Comparison of ENCODE assay signal across 8 cellular contexts in genomic region chr5:112604741-112605390, GRCh38.
A peak's percentile ranks its signal among the peaks of the same experiment; 100 is the strongest.
DNase-seq lines count a peak whose midpoint lies in the region; ATAC-seq and TF ChIP-seq lines count a peak whose summit lies in the region.

No MANE protein-coding gene starts in this region.

- ATAC-seq in GM18520 (IDR thresholded peaks at IDR 0.05; ENCODE audit: unreplicated experiment) (peak; percentile 61), HG03025 (IDR thresholded peaks at IDR 0.05; ENCODE audit: low FRiP score, unreplicated experiment) (peak; percentile 75), left lobe of liver (peak; percentile 85), HG02938 (IDR thresholded peaks at IDR 0.05; ENCODE audit: unreplicated experiment) (no peak)

- WGBS in spleen, 5 donors, result 38 to 47% (median 41%) methylated on average over 2 of the region's 2 CpGs

- TF ChIP-seq POLR2A in spleen (IDR thresholded peaks at IDR 0.05), result no peak

- intact Hi-C loops in spleen (cut with DNase I; ENCODE audit: low total_unique reads), result no loop called here

- DNase-seq in RKO (ENCODE audit: low spot score), result peak; percentile 48
- DNase-seq in left lobe of liver (ENCODE audit: low spot score), result no peak
- DNase-seq in DMS153 treated with DMSO at 0.1 percent for 48 hours (lab: John Stamatoyannopoulos, UW; ENCODE audit: unreplicated experiment), result no peak
- DNase-seq in cerebellar cortex (ENCODE audit: low spot score), result no peak
- DNase-seq in spleen, result no peak

- TF ChIP-seq CTCF in spleen (IDR thresholded peaks at IDR 0.05 in 8 of 11, conservative IDR thresholded peaks at IDR 0.05 in 3 of 11), result peak in 3 of 11 experiments; percentile 6 to 31 (median 17)

- peaks cover 0 to 10% (median 0%) of the 10 kb centered on the region in 6 donors for H3K4me1 ChIP-seq in spleen

- no peak overlapping the region for H3K4me3 ChIP-seq in spleen

- H3K9me3 ChIP-seq in spleen, result no peaks in the 10 kb centered on the region

- no peaks in the 10 kb centered on the region for H3K27me3 ChIP-seq in spleen (replicated peaks in 1 of 7)

- H3K36me3 ChIP-seq in spleen, result no peaks in the 10 kb centered on the region

- H3K27ac ChIP-seq in spleen, result no peak overlapping the region
